Comparison of ENCODE assay signal across 8 cellular contexts in the genomic region with DNA sequence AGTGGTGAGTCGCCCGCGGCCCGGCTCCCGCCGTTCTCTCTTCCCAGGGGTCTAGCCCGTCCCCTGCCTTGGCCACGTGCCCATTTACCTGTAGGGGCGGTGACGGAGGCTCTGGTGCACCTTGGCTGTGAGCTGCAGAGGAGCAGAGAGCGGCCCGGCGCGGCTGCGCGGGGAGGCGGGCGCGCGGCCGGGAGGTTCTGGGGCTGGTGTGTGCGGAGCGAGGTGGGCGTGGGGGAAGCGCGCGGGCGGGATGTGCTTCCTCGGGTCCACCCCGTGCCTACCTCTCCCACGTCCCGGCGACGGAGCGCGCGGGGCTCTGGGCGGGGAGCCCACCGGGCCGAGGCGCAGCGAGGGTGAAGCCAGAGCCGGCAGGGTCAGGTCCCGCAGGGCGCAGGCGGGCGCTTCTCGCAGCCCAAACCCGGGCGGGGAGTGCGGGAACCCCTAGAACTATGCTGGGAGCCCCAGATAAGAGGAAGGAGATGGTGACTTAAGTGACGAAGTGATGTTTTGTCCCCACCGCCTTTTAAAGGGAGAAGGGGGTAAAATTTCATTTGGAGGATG. TPM values are rescaled to one million over a fixed set of nuclear protein-coding genes. Genes with fewer than 3 reads are reported as not detected.
A peak's percentile ranks its signal among the peaks of the same experiment; 100 is the strongest.
DNase-seq lines count a peak whose midpoint lies in the region; ATAC-seq and TF ChIP-seq lines count a peak whose summit lies in the region.

No MANE protein-coding gene starts in this region.

- H4K8ac ChIP-seq in IMR-90 (ENCODE audit: low read depth in 2 of 2, low read length in 2 of 2): peak overlapping the region; percentile 11 to 42; a peak in 2 of 4 replicates

- H2AK9ac ChIP-seq in IMR-90 (replicated peaks; ENCODE audit: low read depth, low read length, poor library complexity): peak overlapping the region; percentile 92

- H2AFZ ChIP-seq in IMR-90 (replicated peaks; ENCODE audit: low read length, poor library complexity): peak overlapping the region; percentile 76

- dilution Hi-C loops in IMR-90 (cut with HindIII; ENCODE audit: low sequenced_read_pairs, unreplicated experiment): no loop called here

- peaks cover 45% of the 10 kb centered on the region for H3K36me3 Mint-ChIP-seq in activated CD4-positive, alpha-beta T cell treated with anti-CD3 and anti-CD28 coated beads, Interleukin-2, amount 10 ng/mL, durations not matched to agents 7 days and 5 days (ENCODE audit: low read depth)
- peaks cover 2 to 40% (median 29%) of the 10 kb centered on the region in 5 donors for H3K36me3 Mint-ChIP-seq in naive thymus-derived CD4-positive, alpha-beta T cell

- peak overlapping the region; percentile 56 for H3K27ac ChIP-seq in IMR-90 (ENCODE audit: insufficient read depth, low read length)
- peak overlapping the region; percentile 81 for H3K27ac ChIP-seq in naive thymus-derived CD4-positive, alpha-beta T cell (ENCODE audit: low read depth, low read length)
- H3K27ac ChIP-seq in transverse colon: peak overlapping the region; percentile 94 to 97 (median 95)

- peak overlapping the region; percentile 16; the same call in 1 of the 2 replicates for H3K18ac ChIP-seq in IMR-90 (ENCODE audit: low read depth, low read length)

- no peak for TF ChIP-seq EP300 in transverse colon (IDR thresholded peaks at IDR 0.05; ENCODE audit: low read depth)

- CTCF ChIA-PET in IMR-90 (lab: Yijun Ruan, JAX): interaction anchor here (0.8 to 1.6 kb wide), 2 partner anchors 21 to 98 kb away, joined by 3 to 4 read pairs; no protein-coding TSS in a partner anchor
- CTCF ChIA-PET in activated CD4-positive, alpha-beta T cell treated with anti-CD3 and anti-CD28 coated beads, Interleukin-2, amount 10 ng/mL, durations not matched to agents 7 days and 5 days (lab: Charles Lee): no interaction called here
- CTCF ChIA-PET in naive thymus-derived CD4-positive, alpha-beta T cell (lab: Charles Lee): interaction anchor here (0.7 kb wide), 1 partner anchor 49 kb away, joined by 3 read pairs; no protein-coding TSS in a partner anchor

- POLR2A ChIA-PET in IMR-90 (lab: Charles Lee; ENCODE audit: unreplicated experiment): no interaction called here
- POLR2A ChIA-PET in activated CD4-positive, alpha-beta T cell treated with anti-CD3 and anti-CD28 coated beads, Interleukin-2, amount 10 ng/mL, durations not matched to agents 7 days and 5 days (lab: Charles Lee): no interaction called here
- POLR2A ChIA-PET in naive thymus-derived CD4-positive, alpha-beta T cell (lab: Charles Lee): interaction anchor here (0.7 to 3.8 kb wide), 14 partner anchors 9 to 111 kb away, joined by 3 to 17 read pairs (median 6); a partner anchor contains a TSS

- H3K9me1 ChIP-seq in IMR-90 (ENCODE audit: insufficient read depth, low read length): peaks cover 26% of the 10 kb centered on the region

- no peak for TF ChIP-seq CTCF in IMR-90 (conservative IDR thresholded peaks at IDR 0.05; ENCODE audit: low read depth, low read length)
- TF ChIP-seq CTCF in epithelial cell of esophagus (IDR thresholded peaks at IDR 0.05; ENCODE audit: insufficient read depth, low read depth, low read length, missing control alignments): no peak
- no peak for TF ChIP-seq CTCF in transverse colon (IDR thresholded peaks at IDR 0.05)

- H3K27ac Mint-ChIP-seq in activated CD4-positive, alpha-beta T cell treated with anti-CD3 and anti-CD28 coated beads, Interleukin-2, amount 10 ng/mL, durations not matched to agents 7 days and 5 days: peak overlapping the region; percentile 94
- peak overlapping the region; percentile 88 to 98 (median 93) for H3K27ac Mint-ChIP-seq in naive thymus-derived CD4-positive, alpha-beta T cell

- H2BK20ac ChIP-seq in IMR-90 (ENCODE audit: low read depth, low read length): no peak overlapping the region

- in situ Hi-C loops in IMR-90 (cut with MboI; ENCODE audit: low sequenced_read_pairs) (no loop called here), transverse colon (cut with MboI; ENCODE audit: low pct_ligation_motif_present in 1 of 4, low pct_unique_long_range_greater_than_20kb in 1 of 4, low sequenced_read_pairs in 3 of 4) (no loop called here)

- H3K4me2 ChIP-seq in IMR-90 (ENCODE audit: low read depth, low read length): peak overlapping the region; percentile 95

- peak overlapping the region; percentile 43; the same call in 1 of the 2 replicates for H4K5ac ChIP-seq in IMR-90 (ENCODE audit: low read depth, low read length)

- H3K79me1 ChIP-seq in IMR-90 (ENCODE audit: low read depth in 1 of 2, low read length in 2 of 2): peaks cover 22 to 47% of the 10 kb centered on the region in 2 experiments; a peak in 3 of 4 replicates

- H3K4me3 Mint-ChIP-seq in activated CD4-positive, alpha-beta T cell treated with anti-CD3 and anti-CD28 coated beads, Interleukin-2, amount 10 ng/mL, durations not matched to agents 7 days and 5 days: peak overlapping the region; percentile 89
- H3K4me3 Mint-ChIP-seq in naive thymus-derived CD4-positive, alpha-beta T cell: peak overlapping the region; percentile 80 to 95 (median 92)

- peak overlapping the region; percentile 41; the same call in 1 of the 2 replicates for H3K23ac ChIP-seq in IMR-90 (ENCODE audit: low read depth, low read length)

- peak overlapping the region; percentile 48 for H3K4ac ChIP-seq in IMR-90 (ENCODE audit: low read depth, low read length)

- TF ChIP-seq RAD21 in IMR-90 (IDR thresholded peaks at IDR 0.05; ENCODE audit: low read length): no peak

- H3K9ac ChIP-seq in IMR-90 (ENCODE audit: low read depth, low read length): peak overlapping the region; percentile 61

- H3K9me3 ChIP-seq in IMR-90 (ENCODE audit: control insufficient read depth, insufficient read depth, low read length) (no peaks in the 10 kb centered on the region), transverse colon (no peaks in the 10 kb centered on the region)
- H3K9me3 ChIP-seq in naive thymus-derived CD4-positive, alpha-beta T cell (ENCODE audit: control insufficient read depth in 2 of 3, low read length in 3 of 3): no peaks in the 10 kb centered on the region

- no peak overlapping the region for H3K14ac ChIP-seq in IMR-90 (replicated peaks; ENCODE audit: low read depth, low read length)

- no peaks in the 10 kb centered on the region for H3K27me3 ChIP-seq in IMR-90 (ENCODE audit: control insufficient read depth, insufficient read depth, low read length)
- H3K27me3 ChIP-seq in naive thymus-derived CD4-positive, alpha-beta T cell (ENCODE audit: control insufficient read depth in 2 of 2, insufficient read depth in 2 of 2, low read length in 2 of 2): no peaks in the 10 kb centered on the region
- H3K27me3 ChIP-seq in transverse colon: no peaks in the 10 kb centered on the region

- no TSS peak for BruUV-seq in IMR-90 (replicated peaks; lab: Mats Ljungman, UMichigan)

- no peak overlapping the region for H2AK5ac ChIP-seq in IMR-90 (ENCODE audit: low read depth, low read length)

- no peaks in the 10 kb centered on the region for H3K27me3 Mint-ChIP-seq in activated CD4-positive, alpha-beta T cell treated with anti-CD3 and anti-CD28 coated beads, Interleukin-2, amount 10 ng/mL, durations not matched to agents 7 days and 5 days
- H3K27me3 Mint-ChIP-seq in naive thymus-derived CD4-positive, alpha-beta T cell: no peaks in the 10 kb centered on the region

- peak overlapping the region; percentile 43 for H2BK5ac ChIP-seq in IMR-90 (ENCODE audit: low read depth, low read length, poor library complexity, severe bottlenecking)

- no peak overlapping the region for H2BK15ac ChIP-seq in IMR-90 (ENCODE audit: low read depth, low read length)

- H3K56ac ChIP-seq in IMR-90 (ENCODE audit: extremely low read depth, insufficient read depth, low read length): no peak overlapping the region

- H3K4me3 ChIP-seq in IMR-90 (ENCODE audit: insufficient read depth, low read depth, low read length) (peak overlapping the region; percentile 91), epithelial cell of esophagus (ENCODE audit: low read length) (peak overlapping the region; percentile 62), transverse colon (peak overlapping the region; percentile 69 to 85 (median 83))
- peak overlapping the region; percentile 93 for H3K4me3 ChIP-seq in naive thymus-derived CD4-positive, alpha-beta T cell (ENCODE audit: low read length)

- H4K20me1 ChIP-seq in IMR-90 (ENCODE audit: insufficient read depth, low read length): no peaks in the 10 kb centered on the region

- peak overlapping the region; percentile 79 for H4K91ac ChIP-seq in IMR-90 (ENCODE audit: insufficient read depth, low read depth, low read length)

- peak overlapping the region; percentile 53; the same call in 1 of the 2 replicates for H2BK120ac ChIP-seq in IMR-90 (ENCODE audit: low read depth, low read length)

- 0% methylated on average over 20 of the region's 53 CpGs; no CpG with 5 or more reads in 1 of the 2 experiments for WGBS in IMR-90 (ENCODE audit: extremely low coverage in 2 of 2, insufficient read length in 1 of 2), 2 experiments
- 1% methylated on average over 38 of the region's 53 CpGs; no CpG with 5 or more reads in 1 of the 2 donors for WGBS in transverse colon (ENCODE audit: low coverage in 1 of 2), 2 donors

- TF ChIP-seq POLR2A in IMR-90 (IDR thresholded peaks at IDR 0.05; ENCODE audit: low read depth, low read length): no peak
- TF ChIP-seq POLR2A in transverse colon (IDR thresholded peaks at IDR 0.05): peak; percentile 20

- H3K4me1 ChIP-seq in IMR-90 (ENCODE audit: control insufficient read depth, insufficient read depth, low read length) (peaks cover 26% of the 10 kb centered on the region), transverse colon (peaks cover 7 to 50% (median 24%) of the 10 kb centered on the region in 4 donors)
- peaks cover 22 to 66% of the 10 kb centered on the region in 2 donors for H3K4me1 ChIP-seq in naive thymus-derived CD4-positive, alpha-beta T cell (ENCODE audit: control insufficient read depth in 2 of 2, insufficient read depth in 2 of 2, low read length in 2 of 2)

- peaks cover 80% of the 10 kb centered on the region for H3K4me1 Mint-ChIP-seq in activated CD4-positive, alpha-beta T cell treated with anti-CD3 and anti-CD28 coated beads, Interleukin-2, amount 10 ng/mL, durations not matched to agents 7 days and 5 days
- H3K4me1 Mint-ChIP-seq in naive thymus-derived CD4-positive, alpha-beta T cell: peaks cover 47 to 90% (median 79%) of the 10 kb centered on the region in 7 donors

- ATAC-seq in GM21526 (IDR thresholded peaks at IDR 0.05; ENCODE audit: low FRiP score, unreplicated experiment): peak; percentile 17
- peak; percentile 30 for ATAC-seq in IMR-90 (ENCODE audit: low read depth)
- peak; percentile 49 for ATAC-seq in naive thymus-derived CD4-positive, alpha-beta T cell

- intact Hi-C loops in IMR-90 (cut with micrococcal nuclease) (loop anchor here (2.0 to 5.0 kb wide), 2 partner anchors 55 to 97 kb away; a partner anchor contains a TSS), transverse colon (cut with DNase I; ENCODE audit: low total_unique reads) (no loop called here)
- intact Hi-C loops in naive thymus-derived CD4-positive, alpha-beta T cell (cut with micrococcal nuclease): loop anchor here (1.0 to 2.0 kb wide), 8 partner anchors 8 to 110 kb away; a partner anchor contains a TSS

- no peaks in the 10 kb centered on the region for H3K9me3 Mint-ChIP-seq in activated CD4-positive, alpha-beta T cell treated with anti-CD3 and anti-CD28 coated beads, Interleukin-2, amount 10 ng/mL, durations not matched to agents 7 days and 5 days
- peaks cover 0 to 1% (median 0%) of the 10 kb centered on the region in 11 donors for H3K9me3 Mint-ChIP-seq in naive thymus-derived CD4-positive, alpha-beta T cell

- H3K36me3 ChIP-seq in IMR-90 (ENCODE audit: control insufficient read depth, insufficient read depth, low read length): peaks cover 16% of the 10 kb centered on the region
- H3K36me3 ChIP-seq in naive thymus-derived CD4-positive, alpha-beta T cell (ENCODE audit: control insufficient read depth in 2 of 3, insufficient read depth in 3 of 3, low read length in 3 of 3): peaks cover 0 to 38% (median 6%) of the 10 kb centered on the region in 3 experiments
- H3K36me3 ChIP-seq in transverse colon: peaks cover 0 to 20% (median 4%) of the 10 kb centered on the region in 4 donors

- DNase-seq in COLO668 (lab: John Stamatoyannopoulos, UW; ENCODE audit: unreplicated experiment) (peak; percentile 93), IMR-90 (no peak), epithelial cell of esophagus (ENCODE audit: low read depth) (peak; percentile 77), transverse colon (peak; percentile 74), pons (ENCODE audit: low spot score) (no peak)
- peak; percentile 60 for DNase-seq in activated CD4-positive, alpha-beta T cell treated with anti-CD3 and anti-CD28 coated beads, Interleukin-2, amount 10 ng/mL, durations not matched to agents 7 days and 5 days
- peak in 7 of 9 donors; percentile 63 to 77 (median 73) for DNase-seq in naive thymus-derived CD4-positive, alpha-beta T cell

RNA-seq across cellular contexts. Expression of a gene that starts 0.4 kb away (rescaled TPM):
- total RNA-seq in IMR-90 (2012; rRNA removed): 3.9 and 4.2 TPM in 2 replicates
- 14.5 and 17.0 TPM in 2 replicates for polyA plus RNA-seq in IMR-90 (2012; rRNA removed)
- 13.7 and 14.6 TPM in 2 replicates for polyA plus RNA-seq in IMR-90 (2012; cell fraction: cytosol; rRNA removed)
- 47.9 and 58.8 TPM in 2 replicates for polyA plus RNA-seq in IMR-90 (2012; cell fraction: nucleus; rRNA removed; ENCODE audit: low replicate concordance)
- total RNA-seq in activated CD4-positive, alpha-beta T cell treated with anti-CD3 and anti-CD28 coated beads, Interleukin-2, amount 10 ng/mL, durations not matched to agents 7 days and 5 days: 100 to 1,000 TPM; 100 to 114 TPM
- total RNA-seq in naive thymus-derived CD4-positive, alpha-beta T cell: 100 to 1,000 TPM in 1 of 5 experiments, 10 to 100 TPM in 4; 40.2 to 143 (median 89.4) TPM
- polyA plus RNA-seq in naive thymus-derived CD4-positive, alpha-beta T cell: 100 to 1,000 TPM; 119 to 121 TPM
- 10 to 100 TPM; 31.3 to 46.8 (median 39.3) TPM for total RNA-seq in transverse colon

RNA-seq across cellular contexts. Expression of a gene that starts 54.2 kb away (rescaled TPM):
- total RNA-seq in IMR-90 (2012; rRNA removed) (not detected in 2 replicates), transverse colon (not detected)
- not detected in 2 replicates for polyA plus RNA-seq in IMR-90 (2012; rRNA removed)
- polyA plus RNA-seq in IMR-90 (2012; cell fraction: cytosol; rRNA removed): not detected in 2 replicates
- polyA plus RNA-seq in IMR-90 (2012; cell fraction: nucleus; rRNA removed; ENCODE audit: low replicate concordance): not detected in 2 replicates
- total RNA-seq in activated CD4-positive, alpha-beta T cell treated with anti-CD3 and anti-CD28 coated beads, Interleukin-2, amount 10 ng/mL, durations not matched to agents 7 days and 5 days: under 1 TPM; 0.10 to 0.21 TPM
- total RNA-seq in naive thymus-derived CD4-positive, alpha-beta T cell: under 1 TPM in 2 of 5 experiments, not detected in 3; 0.17 to 0.80 TPM
- under 1 TPM; 0.08 to 0.13 TPM for polyA plus RNA-seq in naive thymus-derived CD4-positive, alpha-beta T cell

Comparison
In these comparisons a context has a peak if more than half of its experiments do, and no peak if none do; other contexts are left out.
1. DNase-seq: peak in COLO668 (single experiment), activated CD4-positive, alpha-beta T cell treated with anti-CD3 and anti-CD28 coated beads, Interleukin-2, amount 10 ng/mL, durations not matched to agents 7 days and 5 days (single experiment), epithelial cell of esophagus (single experiment), naive thymus-derived CD4-positive, alpha-beta T cell (7 of 9) and transverse colon (single experiment); none in IMR-90 (single experiment) and pons (single experiment).
2. Peak in every context shown above with its lines, with median percentiles within 50 percentile points of each other: ATAC-seq, H3K27ac ChIP-seq and H3K4me3 ChIP-seq.